Comparison of ENCODE assay signal across 1 cellular context in the genomic region with DNA sequence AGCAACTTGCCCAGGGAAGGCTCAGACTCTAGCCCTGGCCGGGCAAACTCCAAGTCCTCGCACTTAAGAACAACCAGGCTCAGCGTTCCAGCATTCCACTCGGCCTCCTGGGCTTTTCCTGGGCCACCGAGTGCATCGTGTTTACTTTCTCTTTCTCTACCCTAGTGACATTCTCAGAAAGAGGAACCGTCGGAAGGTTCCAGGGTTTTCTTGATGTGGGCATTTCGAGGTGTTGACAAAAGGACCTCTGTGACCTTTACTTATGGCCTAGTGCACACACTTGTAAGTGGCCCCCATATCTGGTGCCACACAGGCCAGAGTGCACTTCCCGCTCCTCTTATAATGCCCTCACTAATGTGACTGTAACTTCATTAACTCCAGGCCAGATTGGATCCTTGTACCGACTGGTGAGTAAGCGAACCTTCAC.
TF ChIP-seq lines count a peak whose summit lies in the region.

No MANE protein-coding gene starts in this region.

TF ChIP-seq in HepG2, 621 proteins besides CTCF, POLR2A, EP300 and RAD21 (continues in another document):
- TF ChIP-seq THAP11 (CRISPR knock-in tag; IDR thresholded peaks at IDR 0.05) (peak; percentile 70), ZFAT (CRISPR knock-in tag; conservative IDR thresholded peaks at IDR 0.05) (no peak), ZBTB7A (CRISPR knock-in tag; IDR thresholded peaks at IDR 0.05) (no peak), ZIK1 (CRISPR knock-in tag; IDR thresholded peaks at IDR 0.05; ENCODE audit: borderline replicate concordance, low read depth) (no peak), FIP1L1 (IDR thresholded peaks at IDR 0.05; ENCODE audit: borderline replicate concordance, insufficient read depth, low read depth, low read length) (no peak), ZNF777 (CRISPR knock-in tag; IDR thresholded peaks at IDR 0.05) (peak; percentile 85), ZBTB1 (CRISPR knock-in tag; IDR thresholded peaks at IDR 0.05; ENCODE audit: borderline replicate concordance) (no peak), ZNF879 (CRISPR knock-in tag; IDR thresholded peaks at IDR 0.05) (no peak), ZNF790 (CRISPR knock-in tag; IDR thresholded peaks at IDR 0.05; ENCODE audit: borderline replicate concordance) (no peak), ZSCAN12 (CRISPR knock-in tag; IDR thresholded peaks at IDR 0.05) (no peak), MIER3 (CRISPR knock-in tag; IDR thresholded peaks at IDR 0.05; ENCODE audit: borderline replicate concordance) (no peak), FOSL2 (CRISPR knock-in tag; IDR thresholded peaks at IDR 0.05) (no peak; the same call in 1 of the 2 replicates), ZMYM4 (CRISPR knock-in tag; IDR thresholded peaks at IDR 0.05) (no peak), TCF7L2 (IDR thresholded peaks at IDR 0.05; ENCODE audit: low read depth, low read length) (no peak), ZNF674 (CRISPR knock-in tag; IDR thresholded peaks at IDR 0.05; ENCODE audit: low read depth) (no peak), RFX1 (IDR thresholded peaks at IDR 0.05) (no peak), STAT5B (CRISPR knock-in tag; IDR thresholded peaks at IDR 0.05) (no peak), ZNF713 (CRISPR knock-in tag; IDR thresholded peaks at IDR 0.05) (no peak), NFATC3 (CRISPR knock-in tag; IDR thresholded peaks at IDR 0.05) (no peak), PPARG (CRISPR knock-in tag; conservative IDR thresholded peaks at IDR 0.05) (peak; percentile 91), DR1 (CRISPR knock-in tag; IDR thresholded peaks at IDR 0.05) (no peak), BRD4 (CRISPR knock-in tag; IDR thresholded peaks at IDR 0.05) (no peak), ONECUT2 (CRISPR knock-in tag; IDR thresholded peaks at IDR 0.05) (no peak), ZNF382 (CRISPR knock-in tag; IDR thresholded peaks at IDR 0.05; ENCODE audit: borderline replicate concordance) (no peak), POLR2AphosphoS2 (IDR thresholded peaks at IDR 0.05; ENCODE audit: low read depth, low read length) (no peak), KDM2A (CRISPR knock-in tag; IDR thresholded peaks at IDR 0.05; ENCODE audit: borderline replicate concordance, low read depth) (peak; percentile 24), FOXP1 (IDR thresholded peaks at IDR 0.05) (no peak), FOXP1 (CRISPR knock-in tag; IDR thresholded peaks at IDR 0.05) (0 out of 2 replicates have a peak, but pooled peaks have one; percentile 32), SIN3B (IDR thresholded peaks at IDR 0.05; ENCODE audit: low read length) (no peak), MEIS2 (CRISPR knock-in tag; IDR thresholded peaks at IDR 0.05) (0 out of 2 replicates have a peak, but pooled peaks have one; percentile 32), MATR3 (CRISPR knock-in tag; IDR thresholded peaks at IDR 0.05) (no peak), ZSCAN25 (CRISPR knock-in tag; IDR thresholded peaks at IDR 0.05) (no peak), CREB1 (IDR thresholded peaks at IDR 0.05) (no peak), CREB1 (CRISPR knock-in tag; IDR thresholded peaks at IDR 0.05) (peak; percentile 32; the same call in 1 of the 2 replicates), ZNF614 (CRISPR knock-in tag; IDR thresholded peaks at IDR 0.05; ENCODE audit: borderline replicate concordance) (peak; percentile 80; the same call in 1 of the 2 replicates), ZNF878 (CRISPR knock-in tag; IDR thresholded peaks at IDR 0.05) (no peak), HDAC2 (CRISPR knock-in tag; IDR thresholded peaks at IDR 0.05) (peak; percentile 52; the same call in 1 of the 2 replicates), ZFP90 (CRISPR knock-in tag; IDR thresholded peaks at IDR 0.05; ENCODE audit: borderline replicate concordance) (no peak), ZNF883 (CRISPR knock-in tag; IDR thresholded peaks at IDR 0.05; ENCODE audit: not compliant biosample characterization) (no peak)
- TF ChIP-seq, protein P1, sequence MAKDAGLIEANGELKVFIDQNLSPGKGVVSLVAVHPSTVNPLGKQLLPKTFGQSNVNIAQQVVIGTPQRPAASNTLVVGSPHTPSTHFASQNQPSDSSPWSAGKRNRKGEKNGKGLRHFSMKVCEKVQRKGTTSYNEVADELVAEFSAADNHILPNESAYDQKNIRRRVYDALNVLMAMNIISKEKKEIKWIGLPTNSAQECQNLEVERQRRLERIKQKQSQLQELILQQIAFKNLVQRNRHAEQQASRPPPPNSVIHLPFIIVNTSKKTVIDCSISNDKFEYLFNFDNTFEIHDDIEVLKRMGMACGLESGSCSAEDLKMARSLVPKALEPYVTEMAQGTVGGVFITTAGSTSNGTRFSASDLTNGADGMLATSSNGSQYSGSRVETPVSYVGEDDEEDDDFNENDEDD (CRISPR knock-in tag; IDR thresholded peaks at IDR 0.05; ENCODE audit: borderline replicate concordance), result peak; percentile 66; the same call in 1 of the 2 replicates
- TF ChIP-seq, protein P2, sequence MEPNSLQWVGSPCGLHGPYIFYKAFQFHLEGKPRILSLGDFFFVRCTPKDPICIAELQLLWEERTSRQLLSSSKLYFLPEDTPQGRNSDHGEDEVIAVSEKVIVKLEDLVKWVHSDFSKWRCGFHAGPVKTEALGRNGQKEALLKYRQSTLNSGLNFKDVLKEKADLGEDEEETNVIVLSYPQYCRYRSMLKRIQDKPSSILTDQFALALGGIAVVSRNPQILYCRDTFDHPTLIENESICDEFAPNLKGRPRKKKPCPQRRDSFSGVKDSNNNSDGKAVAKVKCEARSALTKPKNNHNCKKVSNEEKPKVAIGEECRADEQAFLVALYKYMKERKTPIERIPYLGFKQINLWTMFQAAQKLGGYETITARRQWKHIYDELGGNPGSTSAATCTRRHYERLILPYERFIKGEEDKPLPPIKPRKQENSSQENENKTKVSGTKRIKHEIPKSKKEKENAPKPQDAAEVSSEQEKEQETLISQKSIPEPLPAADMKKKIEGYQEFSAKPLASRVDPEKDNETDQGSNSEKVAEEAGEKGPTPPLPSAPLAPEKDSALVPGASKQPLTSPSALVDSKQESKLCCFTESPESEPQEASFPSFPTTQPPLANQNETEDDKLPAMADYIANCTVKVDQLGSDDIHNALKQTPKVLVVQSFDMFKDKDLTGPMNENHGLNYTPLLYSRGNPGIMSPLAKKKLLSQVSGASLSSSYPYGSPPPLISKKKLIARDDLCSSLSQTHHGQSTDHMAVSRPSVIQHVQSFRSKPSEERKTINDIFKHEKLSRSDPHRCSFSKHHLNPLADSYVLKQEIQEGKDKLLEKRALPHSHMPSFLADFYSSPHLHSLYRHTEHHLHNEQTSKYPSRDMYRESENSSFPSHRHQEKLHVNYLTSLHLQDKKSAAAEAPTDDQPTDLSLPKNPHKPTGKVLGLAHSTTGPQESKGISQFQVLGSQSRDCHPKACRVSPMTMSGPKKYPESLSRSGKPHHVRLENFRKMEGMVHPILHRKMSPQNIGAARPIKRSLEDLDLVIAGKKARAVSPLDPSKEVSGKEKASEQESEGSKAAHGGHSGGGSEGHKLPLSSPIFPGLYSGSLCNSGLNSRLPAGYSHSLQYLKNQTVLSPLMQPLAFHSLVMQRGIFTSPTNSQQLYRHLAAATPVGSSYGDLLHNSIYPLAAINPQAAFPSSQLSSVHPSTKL (CRISPR knock-in tag; IDR thresholded peaks at IDR 0.05), result peak; percentile 59
- TF ChIP-seq, protein P3, sequence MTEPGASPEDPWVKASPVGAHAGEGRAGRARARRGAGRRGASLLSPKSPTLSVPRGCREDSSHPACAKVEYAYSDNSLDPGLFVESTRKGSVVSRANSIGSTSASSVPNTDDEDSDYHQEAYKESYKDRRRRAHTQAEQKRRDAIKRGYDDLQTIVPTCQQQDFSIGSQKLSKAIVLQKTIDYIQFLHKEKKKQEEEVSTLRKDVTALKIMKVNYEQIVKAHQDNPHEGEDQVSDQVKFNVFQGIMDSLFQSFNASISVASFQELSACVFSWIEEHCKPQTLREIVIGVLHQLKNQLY (CRISPR knock-in tag; IDR thresholded peaks at IDR 0.05), result no peak
- TF ChIP-seq, protein P4, sequence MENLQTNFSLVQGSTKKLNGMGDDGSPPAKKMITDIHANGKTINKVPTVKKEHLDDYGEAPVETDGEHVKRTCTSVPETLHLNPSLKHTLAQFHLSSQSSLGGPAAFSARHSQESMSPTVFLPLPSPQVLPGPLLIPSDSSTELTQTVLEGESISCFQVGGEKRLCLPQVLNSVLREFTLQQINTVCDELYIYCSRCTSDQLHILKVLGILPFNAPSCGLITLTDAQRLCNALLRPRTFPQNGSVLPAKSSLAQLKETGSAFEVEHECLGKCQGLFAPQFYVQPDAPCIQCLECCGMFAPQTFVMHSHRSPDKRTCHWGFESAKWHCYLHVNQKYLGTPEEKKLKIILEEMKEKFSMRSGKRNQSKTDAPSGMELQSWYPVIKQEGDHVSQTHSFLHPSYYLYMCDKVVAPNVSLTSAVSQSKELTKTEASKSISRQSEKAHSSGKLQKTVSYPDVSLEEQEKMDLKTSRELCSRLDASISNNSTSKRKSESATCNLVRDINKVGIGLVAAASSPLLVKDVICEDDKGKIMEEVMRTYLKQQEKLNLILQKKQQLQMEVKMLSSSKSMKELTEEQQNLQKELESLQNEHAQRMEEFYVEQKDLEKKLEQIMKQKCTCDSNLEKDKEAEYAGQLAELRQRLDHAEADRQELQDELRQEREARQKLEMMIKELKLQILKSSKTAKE (CRISPR knock-in tag; IDR thresholded peaks at IDR 0.05; ENCODE audit: borderline replicate concordance), result no peak
- TF ChIP-seq, protein P5, sequence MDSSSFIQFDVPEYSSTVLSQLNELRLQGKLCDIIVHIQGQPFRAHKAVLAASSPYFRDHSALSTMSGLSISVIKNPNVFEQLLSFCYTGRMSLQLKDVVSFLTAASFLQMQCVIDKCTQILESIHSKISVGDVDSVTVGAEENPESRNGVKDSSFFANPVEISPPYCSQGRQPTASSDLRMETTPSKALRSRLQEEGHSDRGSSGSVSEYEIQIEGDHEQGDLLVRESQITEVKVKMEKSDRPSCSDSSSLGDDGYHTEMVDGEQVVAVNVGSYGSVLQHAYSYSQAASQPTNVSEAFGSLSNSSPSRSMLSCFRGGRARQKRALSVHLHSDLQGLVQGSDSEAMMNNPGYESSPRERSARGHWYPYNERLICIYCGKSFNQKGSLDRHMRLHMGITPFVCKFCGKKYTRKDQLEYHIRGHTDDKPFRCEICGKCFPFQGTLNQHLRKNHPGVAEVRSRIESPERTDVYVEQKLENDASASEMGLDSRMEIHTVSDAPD (CRISPR knock-in tag; IDR thresholded peaks at IDR 0.05), result no peak
- TF ChIP-seq, protein P6, sequence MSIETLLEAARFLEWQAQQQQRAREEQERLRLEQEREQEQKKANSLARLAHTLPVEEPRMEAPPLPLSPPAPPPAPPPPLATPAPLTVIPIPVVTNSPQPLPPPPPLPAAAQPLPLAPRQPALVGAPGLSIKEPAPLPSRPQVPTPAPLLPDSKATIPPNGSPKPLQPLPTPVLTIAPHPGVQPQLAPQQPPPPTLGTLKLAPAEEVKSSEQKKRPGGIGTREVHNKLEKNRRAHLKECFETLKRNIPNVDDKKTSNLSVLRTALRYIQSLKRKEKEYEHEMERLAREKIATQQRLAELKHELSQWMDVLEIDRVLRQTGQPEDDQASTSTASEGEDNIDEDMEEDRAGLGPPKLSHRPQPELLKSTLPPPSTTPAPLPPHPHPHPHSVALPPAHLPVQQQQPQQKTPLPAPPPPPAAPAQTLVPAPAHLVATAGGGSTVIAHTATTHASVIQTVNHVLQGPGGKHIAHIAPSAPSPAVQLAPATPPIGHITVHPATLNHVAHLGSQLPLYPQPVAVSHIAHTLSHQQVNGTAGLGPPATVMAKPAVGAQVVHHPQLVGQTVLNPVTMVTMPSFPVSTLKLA (IDR thresholded peaks at IDR 0.05), result no peak
- TF ChIP-seq, protein P7, sequence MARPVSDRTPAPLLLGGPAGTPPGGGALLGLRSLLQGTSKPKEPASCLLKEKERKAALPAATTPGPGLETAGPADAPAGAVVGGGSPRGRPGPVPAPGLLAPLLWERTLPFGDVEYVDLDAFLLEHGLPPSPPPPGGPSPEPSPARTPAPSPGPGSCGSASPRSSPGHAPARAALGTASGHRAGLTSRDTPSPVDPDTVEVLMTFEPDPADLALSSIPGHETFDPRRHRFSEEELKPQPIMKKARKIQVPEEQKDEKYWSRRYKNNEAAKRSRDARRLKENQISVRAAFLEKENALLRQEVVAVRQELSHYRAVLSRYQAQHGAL (CRISPR knock-in tag; IDR thresholded peaks at IDR 0.05; ENCODE audit: not compliant biosample characterization), result no peak
- TF ChIP-seq, protein P8, sequence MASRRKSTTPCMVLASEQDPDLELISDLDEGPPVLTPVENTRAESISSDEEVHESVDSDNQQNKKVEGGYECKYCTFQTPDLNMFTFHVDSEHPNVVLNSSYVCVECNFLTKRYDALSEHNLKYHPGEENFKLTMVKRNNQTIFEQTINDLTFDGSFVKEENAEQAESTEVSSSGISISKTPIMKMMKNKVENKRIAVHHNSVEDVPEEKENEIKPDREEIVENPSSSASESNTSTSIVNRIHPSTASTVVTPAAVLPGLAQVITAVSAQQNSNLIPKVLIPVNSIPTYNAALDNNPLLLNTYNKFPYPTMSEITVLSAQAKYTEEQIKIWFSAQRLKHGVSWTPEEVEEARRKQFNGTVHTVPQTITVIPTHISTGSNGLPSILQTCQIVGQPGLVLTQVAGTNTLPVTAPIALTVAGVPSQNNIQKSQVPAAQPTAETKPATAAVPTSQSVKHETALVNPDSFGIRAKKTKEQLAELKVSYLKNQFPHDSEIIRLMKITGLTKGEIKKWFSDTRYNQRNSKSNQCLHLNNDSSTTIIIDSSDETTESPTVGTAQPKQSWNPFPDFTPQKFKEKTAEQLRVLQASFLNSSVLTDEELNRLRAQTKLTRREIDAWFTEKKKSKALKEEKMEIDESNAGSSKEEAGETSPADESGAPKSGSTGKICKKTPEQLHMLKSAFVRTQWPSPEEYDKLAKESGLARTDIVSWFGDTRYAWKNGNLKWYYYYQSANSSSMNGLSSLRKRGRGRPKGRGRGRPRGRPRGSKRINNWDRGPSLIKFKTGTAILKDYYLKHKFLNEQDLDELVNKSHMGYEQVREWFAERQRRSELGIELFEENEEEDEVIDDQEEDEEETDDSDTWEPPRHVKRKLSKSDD (CRISPR knock-in tag; IDR thresholded peaks at IDR 0.05; ENCODE audit: low read depth), result peak; percentile 41; the same call in 1 of the 2 replicates
- TF ChIP-seq, protein P9, sequence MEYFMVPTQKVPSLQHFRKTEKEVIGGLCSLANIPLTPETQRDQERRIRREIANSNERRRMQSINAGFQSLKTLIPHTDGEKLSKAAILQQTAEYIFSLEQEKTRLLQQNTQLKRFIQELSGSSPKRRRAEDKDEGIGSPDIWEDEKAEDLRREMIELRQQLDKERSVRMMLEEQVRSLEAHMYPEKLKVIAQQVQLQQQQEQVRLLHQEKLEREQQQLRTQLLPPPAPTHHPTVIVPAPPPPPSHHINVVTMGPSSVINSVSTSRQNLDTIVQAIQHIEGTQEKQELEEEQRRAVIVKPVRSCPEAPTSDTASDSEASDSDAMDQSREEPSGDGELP (IDR thresholded peaks at IDR 0.05; ENCODE audit: borderline replicate concordance, low read depth), result no peak
- TF ChIP-seq, protein P10, sequence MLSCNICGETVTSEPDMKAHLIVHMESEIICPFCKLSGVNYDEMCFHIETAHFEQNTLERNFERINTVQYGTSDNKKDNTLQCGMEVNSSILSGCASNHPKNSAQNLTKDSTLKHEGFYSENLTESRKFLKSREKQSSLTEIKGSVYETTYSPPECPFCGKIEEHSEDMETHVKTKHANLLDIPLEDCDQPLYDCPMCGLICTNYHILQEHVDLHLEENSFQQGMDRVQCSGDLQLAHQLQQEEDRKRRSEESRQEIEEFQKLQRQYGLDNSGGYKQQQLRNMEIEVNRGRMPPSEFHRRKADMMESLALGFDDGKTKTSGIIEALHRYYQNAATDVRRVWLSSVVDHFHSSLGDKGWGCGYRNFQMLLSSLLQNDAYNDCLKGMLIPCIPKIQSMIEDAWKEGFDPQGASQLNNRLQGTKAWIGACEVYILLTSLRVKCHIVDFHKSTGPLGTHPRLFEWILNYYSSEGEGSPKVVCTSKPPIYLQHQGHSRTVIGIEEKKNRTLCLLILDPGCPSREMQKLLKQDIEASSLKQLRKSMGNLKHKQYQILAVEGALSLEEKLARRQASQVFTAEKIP (CRISPR knock-in tag; IDR thresholded peaks at IDR 0.05; ENCODE audit: borderline replicate concordance), result no peak
